ENCODE assay signal across 18 cellular contexts in the genomic region with DNA sequence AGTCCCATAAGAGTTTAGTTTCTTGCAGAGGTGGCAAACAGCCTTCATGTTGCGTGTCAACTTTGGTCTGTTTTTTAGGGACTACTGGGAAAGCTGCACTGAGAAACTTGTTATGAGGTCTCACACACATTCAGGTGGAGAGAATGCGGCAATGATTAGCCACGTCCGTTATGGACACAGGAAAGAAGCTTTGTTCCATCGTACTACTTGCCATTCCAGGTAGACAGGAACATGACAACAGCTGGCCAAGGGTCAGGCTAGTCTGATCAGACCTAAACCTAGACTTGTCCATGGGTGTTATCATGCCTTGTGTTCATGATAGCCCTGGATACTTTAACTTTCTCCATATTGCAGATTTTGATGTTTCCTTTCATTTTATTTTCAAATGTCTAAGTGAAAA.
DNase-seq lines count a peak whose midpoint lies in the region; ATAC-seq, FAIRE-seq and TF ChIP-seq lines count a peak whose summit lies in the region.
"Had no signal": no experiment of that assay in that cellular context is flagged by ENCODE, and none has a peak within 500 bp of the region (broad histone marks: within the 10 kb centered on the region; RNA-seq: fewer than 3 reads in every experiment).

No MANE protein-coding gene starts in this region.

- H3K9me3 ChIP-seq in HEK293 (ENCODE audit: control insufficient read depth, insufficient read depth, low read depth, low read length) (no peaks in the 10 kb centered on the region), astrocyte (ENCODE audit: insufficient read depth, low read depth, low read length) (no peaks in the 10 kb centered on the region), mesenchymal stem cell (ENCODE audit: control insufficient read depth, low read length) (no peaks in the 10 kb centered on the region)
- H3K9me3 ChIP-seq: A549, BE2C had no signal

- peaks cover 6% of the 10 kb centered on the region for H3K79me1 ChIP-seq in mesenchymal stem cell (replicated peaks; ENCODE audit: low read length, poor library complexity, severe bottlenecking)

- no peak overlapping the region for H2AK5ac ChIP-seq in mesenchymal stem cell (ENCODE audit: low read length, severe bottlenecking)

- peak overlapping the region; percentile 52 for H4K8ac ChIP-seq in mesenchymal stem cell (ENCODE audit: low read length)

- no peak for FAIRE-seq in astrocyte (lab: Jason Lieb, UNC)
- FAIRE-seq: A549, GM12892, GM19239 had no signal

- no peak overlapping the region for H3K4me2 ChIP-seq in astrocyte (ENCODE audit: low read length)
- no peak overlapping the region for H3K4me2 ChIP-seq in mesenchymal stem cell (ENCODE audit: low read length, poor library complexity, severe bottlenecking)

- ATAC-seq in GM21529 (IDR thresholded peaks at IDR 0.05; ENCODE audit: unreplicated experiment), result no peak
- ATAC-seq: A549 had no signal

- H3K36me3 Mint-ChIP-seq in astrocyte (ENCODE audit: low read depth, unreplicated experiment), result peaks cover 7% of the 10 kb centered on the region
- H3K36me3 Mint-ChIP-seq: CD4-positive, alpha-beta memory T cell had no signal

- peak overlapping the region; percentile 41 for H3K27ac Mint-ChIP-seq in astrocyte (ENCODE audit: unreplicated experiment)
- H3K27ac Mint-ChIP-seq: CD4-positive, alpha-beta memory T cell; IgD-negative memory B cell had no signal

- H2BK12ac ChIP-seq in mesenchymal stem cell (ENCODE audit: low read length in 2 of 2), result peak overlapping the region; percentile 13 to 85

- H3K9ac ChIP-seq in astrocyte (ENCODE audit: low read length) (no peak overlapping the region), mesenchymal stem cell (ENCODE audit: low read length) (no peak overlapping the region)
- H3K9ac ChIP-seq: GM23248 had no signal

- H3K27ac ChIP-seq in HEK293 (ENCODE audit: extremely low read depth, low read depth, low read length) (no peak overlapping the region; the same call in 1 of the 2 replicates), astrocyte (ENCODE audit: low read depth, low read length) (no peak overlapping the region), mesenchymal stem cell (ENCODE audit: low read length, poor library complexity, severe bottlenecking) (no peak overlapping the region), substantia nigra (ENCODE audit: low read depth, low read length, poor library complexity, severe bottlenecking) (peak overlapping the region; percentile 86)
- H3K27ac ChIP-seq: A549, C4-2B had no signal

- H4K91ac ChIP-seq in mesenchymal stem cell (ENCODE audit: low read length), result peak overlapping the region; percentile 89

- no peaks in the 10 kb centered on the region for H3K9me3 Mint-ChIP-seq in astrocyte (ENCODE audit: unreplicated experiment)
- H3K9me3 Mint-ChIP-seq: IgD-negative memory B cell had no signal

- 97% methylated on average over 5 of the region's 5 CpGs for WGBS in mesenchymal stem cell

- no peak overlapping the region for H2AFZ ChIP-seq in astrocyte (ENCODE audit: low read depth, low read length)
- no peak overlapping the region for H2AFZ ChIP-seq in mesenchymal stem cell (ENCODE audit: low read depth, low read length)
- H2AFZ ChIP-seq: GM23248 had no signal

- H2BK120ac ChIP-seq in mesenchymal stem cell (ENCODE audit: low read depth, low read length), result peak overlapping the region; percentile 2

- DNase-seq in astrocyte (ENCODE audit: low read depth) (no peak), mesenchymal stem cell (no peak), substantia nigra (lab: John Stamatoyannopoulos, UW) (no peak), ureter (ENCODE audit: low spot score) (no peak)
- no peak for DNase-seq in activated naive CD4-positive, alpha-beta T cell treated with anti-CD3 and anti-CD28 coated beads, Interleukin-2, amount 50 U/mL, for 16 hours
- DNase-seq: BE2C; CD4-positive, alpha-beta memory T cell; DND-41; GDM1; GM23248; H7 had no signal

- H3K4me1 ChIP-seq in HEK293 (ENCODE audit: control insufficient read depth, insufficient read depth, low read length) (peaks cover 36% of the 10 kb centered on the region), astrocyte (ENCODE audit: insufficient read depth, low read length) (peaks cover 40% of the 10 kb centered on the region), mesenchymal stem cell (ENCODE audit: control insufficient read depth, insufficient read depth, low read depth, low read length) (peaks cover 21% of the 10 kb centered on the region)

- no peak overlapping the region for H2BK5ac ChIP-seq in mesenchymal stem cell (ENCODE audit: low read depth, low read length, poor library complexity, severe bottlenecking)

- no peak overlapping the region for H3K14ac ChIP-seq in mesenchymal stem cell (ENCODE audit: low read length in 2 of 2)

- no peak overlapping the region for H2BK15ac ChIP-seq in mesenchymal stem cell (ENCODE audit: low read depth, poor library complexity, severe bottlenecking)

- no peak for TF ChIP-seq CTCF in HEK293 (tag by site-specific recombination; IDR thresholded peaks at IDR 0.05)
- no peak for TF ChIP-seq CTCF in astrocyte (IDR thresholded peaks at IDR 0.05; ENCODE audit: insufficient read depth, low read depth, low read length)

- H3K27me3 ChIP-seq in astrocyte (ENCODE audit: insufficient read depth, low read length) (no peaks in the 10 kb centered on the region), mesenchymal stem cell (ENCODE audit: control insufficient read depth in 1 of 2, insufficient read depth in 1 of 2, low read length in 2 of 2) (no peaks in the 10 kb centered on the region)
- H3K27me3 ChIP-seq: BE2C had no signal

- peak overlapping the region; percentile 4 to 73 for H3K4ac ChIP-seq in mesenchymal stem cell (ENCODE audit: low read depth in 1 of 2, low read length in 2 of 2)

- no peak overlapping the region for H3K23ac ChIP-seq in mesenchymal stem cell (ENCODE audit: low read length in 2 of 2)

- H3K4me1 Mint-ChIP-seq in astrocyte (ENCODE audit: low read depth, unreplicated experiment), result peaks cover 54% of the 10 kb centered on the region

- H3K36me3 ChIP-seq in HEK293 (ENCODE audit: control insufficient read depth in 2 of 2, insufficient read depth in 1 of 2, low read length in 2 of 2) (peaks cover 0 to 11% of the 10 kb centered on the region in 2 experiments; a peak in 2 of 3 replicates), astrocyte (ENCODE audit: insufficient read depth, low read length) (no peaks in the 10 kb centered on the region), mesenchymal stem cell (ENCODE audit: control insufficient read depth in 1 of 2, insufficient read depth in 2 of 2, low read depth in 1 of 2, low read length in 2 of 2) (peaks cover 0 to 5% of the 10 kb centered on the region in 2 experiments)
- H3K36me3 ChIP-seq: BE2C had no signal

- no peaks in the 10 kb centered on the region for H3K79me2 ChIP-seq in astrocyte (ENCODE audit: insufficient read depth, low read length)

- H3K27me3 Mint-ChIP-seq in astrocyte (ENCODE audit: low read depth, unreplicated experiment), result no peaks in the 10 kb centered on the region

- POLR2A ChIA-PET in HEK293 (lab: Yijun Ruan, JAX), result no interaction called here

- no peaks in the 10 kb centered on the region for H4K20me1 ChIP-seq in astrocyte (ENCODE audit: insufficient read depth, low read length)

- CTCF ChIA-PET in HEK293 (lab: Yijun Ruan, JAX), result no interaction called here

- H3K18ac ChIP-seq in mesenchymal stem cell (ENCODE audit: low read depth in 1 of 2, low read length in 2 of 2), result peak overlapping the region; percentile 49 to 64

- H3K4me3 ChIP-seq in HEK293 (ENCODE audit: low read depth, low read length) (no peak overlapping the region), astrocyte (ENCODE audit: insufficient read depth, low read depth, low read length) (no peak overlapping the region), mesenchymal stem cell (ENCODE audit: insufficient read depth in 1 of 2, low read depth in 1 of 2, low read length in 2 of 2) (no peak overlapping the region)
- H3K4me3 ChIP-seq: A549, GM23248 had no signal

- H3K4me3 Mint-ChIP-seq in astrocyte (ENCODE audit: unreplicated experiment), result no peak overlapping the region
- H3K4me3 Mint-ChIP-seq: CD4-positive, alpha-beta memory T cell; IgD-negative memory B cell had no signal

TF ChIP-seq in HEK293, 187 proteins besides CTCF, POLR2A, EP300 and RAD21:
- TF ChIP-seq ZNF600 (tag by site-specific recombination; IDR thresholded peaks at IDR 0.05) (peak; percentile 55), ZNF514 (tag by site-specific recombination; IDR thresholded peaks at IDR 0.05) (no peak), ZNF433 (tag by site-specific recombination; IDR thresholded peaks at IDR 0.05; ENCODE audit: low read depth) (no peak), MZF1 (tag by site-specific recombination; IDR thresholded peaks at IDR 0.05; ENCODE audit: borderline replicate concordance) (no peak), ZNF133 (tag by site-specific recombination; IDR thresholded peaks at IDR 0.05) (no peak), ZNF341 (tag by site-specific recombination; IDR thresholded peaks at IDR 0.05; ENCODE audit: low read depth) (no peak), ZNF571 (tag by site-specific recombination; IDR thresholded peaks at IDR 0.05) (no peak)
TF ChIP-seq in HEK293: peak in this region for 1.
